ENCODE assay signal across 14 cellular contexts in the genomic region with DNA sequence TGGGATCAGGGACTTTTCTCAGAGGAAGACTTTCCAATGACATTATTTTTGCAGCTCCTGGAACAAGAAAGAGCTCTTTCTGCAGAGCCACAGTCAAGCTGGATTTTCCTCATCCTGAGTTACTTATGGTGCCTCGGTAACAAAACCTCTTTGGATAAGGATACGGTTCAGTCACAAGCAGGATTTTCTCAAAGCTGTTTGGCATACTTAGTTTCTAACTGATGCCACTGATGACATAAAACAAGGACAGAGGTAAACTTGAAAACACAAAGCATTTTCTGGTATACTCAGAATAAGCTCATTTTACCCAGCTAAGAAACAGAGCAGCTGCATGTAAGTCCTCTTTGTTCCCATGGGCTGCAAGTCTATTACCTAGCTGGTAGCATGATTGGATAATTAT.
DNase-seq lines count a peak whose midpoint lies in the region; ATAC-seq and TF ChIP-seq lines count a peak whose summit lies in the region.
"Had no signal": no experiment of that assay in that cellular context is flagged by ENCODE, and none has a peak within 500 bp of the region (broad histone marks: within the 10 kb centered on the region; RNA-seq: fewer than 3 reads in every experiment).

No MANE protein-coding gene starts in this region.

- peaks cover 5 to 56% (median 12%) of the 10 kb centered on the region in 3 donors for H3K4me1 ChIP-seq in gastroesophageal sphincter

- TF ChIP-seq EP300 in gastroesophageal sphincter (IDR thresholded peaks at IDR 0.05), result no peak

- intact Hi-C loops in sciatic nerve (cut with DNase I), result no loop called here

- H3K27me3 ChIP-seq in gastroesophageal sphincter (no peaks in the 10 kb centered on the region), MG63 (no peaks in the 10 kb centered on the region)
- H3K27me3 ChIP-seq: right lobe of liver had no signal

- no peak overlapping the region for H3K4me3 ChIP-seq in gastroesophageal sphincter
- H3K4me3 ChIP-seq in MG63, result no peak overlapping the region
- H3K4me3 ChIP-seq: right lobe of liver had no signal

- 60 to 74% methylated on average over 1 to 2 of the region's 2 CpGs for WGBS in gastroesophageal sphincter (ENCODE audit: low coverage in 1 of 2), 2 donors

- no peak for TF ChIP-seq POLR2A in gastroesophageal sphincter (IDR thresholded peaks at IDR 0.05)
- no peak for TF ChIP-seq POLR2A in erythroblast (IDR thresholded peaks at IDR 0.05; ENCODE audit: low read length)

- H3K36me3 ChIP-seq in gastroesophageal sphincter, result no peaks in the 10 kb centered on the region
- no peaks in the 10 kb centered on the region for H3K36me3 ChIP-seq in MG63
- H3K36me3 ChIP-seq: right lobe of liver had no signal

- H3K27ac ChIP-seq in gastroesophageal sphincter, result peak overlapping the region; percentile 39 to 70 (median 64)
- H3K27ac ChIP-seq: right lobe of liver had no signal

- H3K9me3 ChIP-seq in gastroesophageal sphincter, result no peaks in the 10 kb centered on the region
- no peaks in the 10 kb centered on the region for H3K9me3 ChIP-seq in MG63
- H3K9me3 ChIP-seq: right lobe of liver had no signal

- H3K4me3 Mint-ChIP-seq in stimulated activated effector memory CD8-positive, alpha-beta T cell treated with anti-CD3 and anti-CD28 coated beads, Interleukin-12 subunit alpha, Interleukin-12 subunit beta, amount 100 ng/mL, for 72 hours, result no peak overlapping the region

- H3K27ac Mint-ChIP-seq in stimulated activated effector memory CD8-positive, alpha-beta T cell treated with anti-CD3 and anti-CD28 coated beads, Interleukin-12 subunit alpha, Interleukin-12 subunit beta, amount 100 ng/mL, for 72 hours, result no peak overlapping the region
- H3K27ac Mint-ChIP-seq: activated T-helper 2 cell treated with anti-CD3 and anti-CD28 coated beads, Interferon-gamma antibody, Interleukin-2, Interleukin-4, amounts not matched to agents 10 μg/mL and 5 μg/mL and 100 μg/mL, durations not matched to agents 14 hours and 24 hours and 36 hours had no signal

- ATAC-seq in gastroesophageal sphincter, result no peak
- peak; percentile 37 for ATAC-seq in sciatic nerve
- no peak for ATAC-seq in stimulated activated effector memory CD8-positive, alpha-beta T cell treated with anti-CD3 and anti-CD28 coated beads, Interleukin-12 subunit alpha, Interleukin-12 subunit beta, amount 100 ng/mL, for 72 hours

- no peak for TF ChIP-seq CTCF in gastroesophageal sphincter (IDR thresholded peaks at IDR 0.05)

- no peaks in the 10 kb centered on the region for H3K9me3 Mint-ChIP-seq in stimulated activated effector memory CD8-positive, alpha-beta T cell treated with anti-CD3 and anti-CD28 coated beads, Interleukin-12 subunit alpha, Interleukin-12 subunit beta, amount 100 ng/mL, for 72 hours
- H3K9me3 Mint-ChIP-seq: activated T-helper 2 cell treated with anti-CD3 and anti-CD28 coated beads, Interferon-gamma antibody, Interleukin-2, Interleukin-4, amounts not matched to agents 10 μg/mL and 5 μg/mL and 100 μg/mL, durations not matched to agents 14 hours and 24 hours and 36 hours had no signal

- DNase-seq in AG08395 (ENCODE audit: low spot score), result peak; percentile 1
- DNase-seq in NCI-H1930 (lab: John Stamatoyannopoulos, UW), result peak; percentile 4 to 6
- DNase-seq in sciatic nerve (ENCODE audit: low spot score), result no peak
- DNase-seq in stimulated activated effector memory CD8-positive, alpha-beta T cell treated with anti-CD3 and anti-CD28 coated beads, Interleukin-12 subunit alpha, Interleukin-12 subunit beta, amount 100 ng/mL, for 72 hours (ENCODE audit: low spot score in 2 of 2), result no peak
- no peak for DNase-seq in erythroblast (lab: John Stamatoyannopoulos, UW)
- DNase-seq in NCI-H446 treated with DMSO at 0.1 percent for 48 hours (lab: John Stamatoyannopoulos, UW), result no peak
- DNase-seq in MG63, result no peak
- DNase-seq: midbrain, NCI-H2029 treated with DMSO at 0.1 percent for 48 hours, NCI-H526, right lobe of liver, substantia nigra had no signal

- no peaks in the 10 kb centered on the region for H3K4me1 Mint-ChIP-seq in stimulated activated effector memory CD8-positive, alpha-beta T cell treated with anti-CD3 and anti-CD28 coated beads, Interleukin-12 subunit alpha, Interleukin-12 subunit beta, amount 100 ng/mL, for 72 hours

- H3K36me3 Mint-ChIP-seq in stimulated activated effector memory CD8-positive, alpha-beta T cell treated with anti-CD3 and anti-CD28 coated beads, Interleukin-12 subunit alpha, Interleukin-12 subunit beta, amount 100 ng/mL, for 72 hours, result no peaks in the 10 kb centered on the region

Comparison
In these comparisons a context has a peak if more than half of its experiments do, and no peak if none do; other contexts are left out.
1. DNase-seq: peak in AG08395 (single experiment) and NCI-H1930 (2 of 2); none in sciatic nerve (single experiment), stimulated activated effector memory CD8-positive, alpha-beta T cell treated with anti-CD3 and anti-CD28 coated beads, Interleukin-12 subunit alpha, Interleukin-12 subunit beta, amount 100 ng/mL, for 72 hours (0 of 2), erythroblast (0 of 2), NCI-H446 treated with DMSO at 0.1 percent for 48 hours (single experiment) and MG63 (single experiment).